Comparison of ENCODE assay signal across 8 cellular contexts in genomic region chr19:35140898-35141626, GRCh38. TPM values are rescaled to one million over a fixed set of nuclear protein-coding genes. Genes with fewer than 3 reads are reported as not detected.
DNase-seq lines count a peak whose midpoint lies in the region; ATAC-seq and TF ChIP-seq lines count a peak whose summit lies in the region.

No MANE protein-coding gene starts in this region.

- TF ChIP-seq CTCF in Peyer's patch (IDR thresholded peaks at IDR 0.05): peak in 4 of 6 experiments; percentile 43 to 66 (median 55)
- peak; percentile 29 to 42 for TF ChIP-seq CTCF in fibroblast of lung (conservative IDR thresholded peaks at IDR 0.05 in 1 of 2, IDR thresholded peaks at IDR 0.05 in 1 of 2; ENCODE audit: low read depth in 1 of 2, low read length in 2 of 2)

- H3K4me2 ChIP-seq in fibroblast of lung (ENCODE audit: extremely low read depth, insufficient read depth, low read length): peak overlapping the region; percentile 69

- intact Hi-C loops in naive thymus-derived CD4-positive, alpha-beta T cell (cut with micrococcal nuclease): loop anchor here (1.0 to 10.0 kb wide), 15 partner anchors 13 to 501 kb away; partner anchors contain the start of genes ETV2 (in 1 of the 2), FFAR1 (in 1 of the 2), FXYD5 (in 1 of the 2) and RBM42 (in 1 of the 2)

- peak overlapping the region; percentile 28 for H2AFZ ChIP-seq in fibroblast of lung (ENCODE audit: low read length)

- H3K4me1 ChIP-seq in Peyer's patch: peaks cover 6 to 41% (median 22%) of the 10 kb centered on the region in 4 donors
- peaks cover 28% of the 10 kb centered on the region for H3K4me1 ChIP-seq in fibroblast of lung (ENCODE audit: control insufficient read depth, extremely low read depth, insufficient read depth, low read length)
- peaks cover 28 to 34% of the 10 kb centered on the region in 2 donors for H3K4me1 ChIP-seq in naive thymus-derived CD4-positive, alpha-beta T cell (ENCODE audit: control insufficient read depth in 2 of 2, insufficient read depth in 2 of 2, low read length in 2 of 2)

- peak; percentile 34 to 78 for TF ChIP-seq POLR2A in Peyer's patch (IDR thresholded peaks at IDR 0.05)

- no peaks in the 10 kb centered on the region for H3K79me2 ChIP-seq in fibroblast of lung (ENCODE audit: control insufficient read depth, insufficient read depth, low read length)

- H3K4me1 Mint-ChIP-seq in naive thymus-derived CD4-positive, alpha-beta T cell: peaks cover 31 to 47% (median 37%) of the 10 kb centered on the region in 7 donors

- peaks cover 0 to 33% (median 0%) of the 10 kb centered on the region in 5 donors for H3K27me3 Mint-ChIP-seq in naive thymus-derived CD4-positive, alpha-beta T cell

- H3K9me3 Mint-ChIP-seq in naive thymus-derived CD4-positive, alpha-beta T cell: peaks cover 0 to 2% (median 0%) of the 10 kb centered on the region in 11 donors

- peak overlapping the region; percentile 80 to 96 (median 85) for H3K4me3 Mint-ChIP-seq in naive thymus-derived CD4-positive, alpha-beta T cell

- DNase-seq in NCI-H1417 (lab: John Stamatoyannopoulos, UW) (peak in 2 of 3 experiments; percentile 78 to 81), NCI-H1417 treated with DMSO at 0.1 percent for 48 hours (lab: John Stamatoyannopoulos, UW) (no peak), HK-2 (ENCODE audit: unreplicated experiment) (peak; percentile 97), Peyer's patch (peak; percentile 94 to 97 (median 97)), fibroblast of lung (ENCODE audit: low read depth in 2 of 2) (peak; percentile 77 to 85)
- peak; percentile 92 to 94 for DNase-seq in activated T-helper 1 cell treated with anti-CD3 and anti-CD28 coated beads, Interleukin-2, amount 50 U/mL, for 16 hours (ENCODE audit: low read depth in 1 of 2, low spot score in 1 of 2)
- DNase-seq in naive thymus-derived CD4-positive, alpha-beta T cell: peak; percentile 88 to 97 (median 92)
- DNase-seq in stimulated activated CD8-positive, alpha-beta memory T cell treated with anti-CD3 and anti-CD28 coated beads, Interleukin-7, amount 100 ng/mL, for 48 hours (ENCODE audit: extremely low read depth in 1 of 2, low read depth in 1 of 2): peak; percentile 90 to 95

- POLR2A ChIA-PET in naive thymus-derived CD4-positive, alpha-beta T cell (lab: Charles Lee): interaction anchor here (0.7 to 6.6 kb wide), 18 partner anchors 13 to 168 kb away, joined by 3 to 54 read pairs (median 4); partner anchors contain the start of genes FXYD5 and USF2

- H3K4me3 ChIP-seq in Peyer's patch (peak overlapping the region; percentile 24 to 52 (median 39)), fibroblast of lung (replicated peaks in 1 of 4; ENCODE audit: control extremely low read depth in 1 of 4, insufficient read depth in 1 of 4, low read depth in 3 of 4, low read length in 4 of 4) (peak overlapping the region in 1 of 4 experiments; percentile 32)
- H3K4me3 ChIP-seq in naive thymus-derived CD4-positive, alpha-beta T cell (ENCODE audit: low read length): peak overlapping the region; percentile 65

- H3K27me3 ChIP-seq in Peyer's patch: peaks cover 0 to 13% of the 10 kb centered on the region in 2 donors
- peaks cover 3% of the 10 kb centered on the region for H3K27me3 ChIP-seq in fibroblast of lung (ENCODE audit: control insufficient read depth, insufficient read depth, low read length)
- H3K27me3 ChIP-seq in naive thymus-derived CD4-positive, alpha-beta T cell (ENCODE audit: control insufficient read depth in 2 of 2, insufficient read depth in 2 of 2, low read length in 2 of 2): no peaks in the 10 kb centered on the region

- CTCF ChIA-PET in naive thymus-derived CD4-positive, alpha-beta T cell (lab: Charles Lee): interaction anchor here (0.6 to 4.9 kb wide), 19 partner anchors 11 to 212 kb away, joined by 3 to 45 read pairs (median 4); partner anchors contain the start of gene FXYD5

- H3K27ac Mint-ChIP-seq in naive thymus-derived CD4-positive, alpha-beta T cell: peak overlapping the region; percentile 78 to 93 (median 84)

- H3K27ac ChIP-seq in Peyer's patch (peak overlapping the region; percentile 57 to 84 (median 77)), fibroblast of lung (ENCODE audit: insufficient read depth, low read length) (no peak overlapping the region)
- H3K27ac ChIP-seq in naive thymus-derived CD4-positive, alpha-beta T cell (ENCODE audit: low read depth, low read length): no peak overlapping the region

- H3K9me3 ChIP-seq in Peyer's patch: no peaks in the 10 kb centered on the region
- no peaks in the 10 kb centered on the region for H3K9me3 ChIP-seq in fibroblast of lung (ENCODE audit: control insufficient read depth, insufficient read depth, low read depth, low read length)
- H3K9me3 ChIP-seq in naive thymus-derived CD4-positive, alpha-beta T cell (ENCODE audit: control insufficient read depth in 2 of 3, low read length in 3 of 3): no peaks in the 10 kb centered on the region

- H3K9ac ChIP-seq in fibroblast of lung (ENCODE audit: insufficient read depth, low read length): peak overlapping the region; percentile 10

- H3K36me3 ChIP-seq in Peyer's patch (no peaks in the 10 kb centered on the region), fibroblast of lung (ENCODE audit: control insufficient read depth, insufficient read depth, low read length) (no peaks in the 10 kb centered on the region)
- no peaks in the 10 kb centered on the region for H3K36me3 ChIP-seq in naive thymus-derived CD4-positive, alpha-beta T cell (ENCODE audit: control insufficient read depth in 2 of 3, insufficient read depth in 3 of 3, low read length in 3 of 3)

- no peaks in the 10 kb centered on the region for H3K36me3 Mint-ChIP-seq in naive thymus-derived CD4-positive, alpha-beta T cell

- peak; percentile 93 for ATAC-seq in naive thymus-derived CD4-positive, alpha-beta T cell

- no peaks in the 10 kb centered on the region for H4K20me1 ChIP-seq in fibroblast of lung (ENCODE audit: control insufficient read depth, extremely low read depth, insufficient read depth, low read length)

RNA-seq across cellular contexts. Expression of gene FXYD7, which starts 2.0 kb away (rescaled TPM):
- total RNA-seq in Peyer's patch: not detected
- not detected in 2 replicates for total RNA-seq in fibroblast of lung
- polyA plus RNA-seq in fibroblast of lung: not detected in 2 replicates
- polyA plus RNA-seq in fibroblast of lung (2012): 0.31 TPM in 1 of 2 replicates, not detected in the other
- polyA minus RNA-seq in fibroblast of lung (ENCODE audit: low replicate concordance): not detected in 2 replicates
- total RNA-seq in naive thymus-derived CD4-positive, alpha-beta T cell: 10 to 100 TPM in 1 of 5 experiments, 1 to 10 TPM in 4; 1.8 to 13.2 (median 3.5) TPM
- polyA plus RNA-seq in naive thymus-derived CD4-positive, alpha-beta T cell: 1 to 10 TPM; 2.1 to 2.6 TPM

RNA-seq across cellular contexts. Expression of gene FXYD1, which starts 2.4 kb away (rescaled TPM):
- 10 to 100 TPM in 2 of 4 donors, not detected in 2; 12.3 to 12.7 TPM for total RNA-seq in Peyer's patch
- total RNA-seq in fibroblast of lung: 4.5 and 11.3 TPM in 2 replicates
- 3.6 and 7.5 TPM in 2 replicates for polyA plus RNA-seq in fibroblast of lung
- polyA plus RNA-seq in fibroblast of lung (2012): 7.7 and 12.9 TPM in 2 replicates
- 2.1 and 26.2 TPM in 2 replicates for polyA minus RNA-seq in fibroblast of lung (ENCODE audit: low replicate concordance)
- total RNA-seq in naive thymus-derived CD4-positive, alpha-beta T cell: 1 to 10 TPM in 1 of 5 experiments, under 1 TPM in 2, not detected in 2; 0.46 to 1.2 (median 0.78) TPM
- under 1 TPM in 1 of 2 donors, not detected in 1; 0.91 TPM for polyA plus RNA-seq in naive thymus-derived CD4-positive, alpha-beta T cell

RNA-seq across cellular contexts. Expression of gene LGI4, which starts 6.2 kb away (rescaled TPM):
- total RNA-seq in Peyer's patch (10 to 100 TPM in 2 of 4 donors, 1 to 10 TPM in 2; 6.1 to 37.3 (median 14.4) TPM), fibroblast of lung (0.17 and 0.26 TPM in 2 replicates)
- polyA plus RNA-seq in fibroblast of lung: 0.02 and 0.19 TPM in 2 replicates
- polyA plus RNA-seq in fibroblast of lung (2012): 0.07 and 0.57 TPM in 2 replicates
- 1.5 and 2.3 TPM in 2 replicates for polyA minus RNA-seq in fibroblast of lung (ENCODE audit: low replicate concordance)
- total RNA-seq in naive thymus-derived CD4-positive, alpha-beta T cell: 1 to 10 TPM in 1 of 5 experiments, under 1 TPM in 4; 0.19 to 1.6 (median 0.51) TPM
- polyA plus RNA-seq in naive thymus-derived CD4-positive, alpha-beta T cell: not detected

RNA-seq across cellular contexts. Expression of gene FXYD5, which starts 13.5 kb away (rescaled TPM):
- total RNA-seq in Peyer's patch (10 to 100 TPM in 3 of 4 donors, 1 to 10 TPM in 1; 6.0 to 67.7 (median 22.2) TPM), fibroblast of lung (10.5 and 19.8 TPM in 2 replicates)
- 100 and 187 TPM in 2 replicates for polyA plus RNA-seq in fibroblast of lung
- 155 and 295 TPM in 2 replicates for polyA plus RNA-seq in fibroblast of lung (2012)
- 285 and 365 TPM in 2 replicates for polyA minus RNA-seq in fibroblast of lung (ENCODE audit: low replicate concordance)
- 100 to 1,000 TPM; 362 to 458 (median 387) TPM for total RNA-seq in naive thymus-derived CD4-positive, alpha-beta T cell
- 100 to 1,000 TPM; 464 to 575 TPM for polyA plus RNA-seq in naive thymus-derived CD4-positive, alpha-beta T cell

RNA-seq across cellular contexts. Expression of gene FXYD3, which starts 25.4 kb away (rescaled TPM):
- total RNA-seq in Peyer's patch: 1,000 to 10,000 TPM in 3 of 4 donors, 10 to 100 TPM in 1; 33.0 to 1,418 (median 1,063) TPM
- not detected in 2 replicates for total RNA-seq in fibroblast of lung
- polyA plus RNA-seq in fibroblast of lung: 0.06 TPM in 1 of 2 replicates, not detected in the other
- polyA plus RNA-seq in fibroblast of lung (2012): not detected in 2 replicates
- polyA minus RNA-seq in fibroblast of lung (ENCODE audit: low replicate concordance): not detected in 2 replicates
- not detected for total RNA-seq in naive thymus-derived CD4-positive, alpha-beta T cell
- polyA plus RNA-seq in naive thymus-derived CD4-positive, alpha-beta T cell: not detected

Comparison
In these comparisons a context has a peak if more than half of its experiments do, and no peak if none do; other contexts are left out.
1. H3K27ac ChIP-seq: peak in Peyer's patch (4 of 4); none in fibroblast of lung (single experiment) and naive thymus-derived CD4-positive, alpha-beta T cell (single experiment).